Comparison of ENCODE assay signal across 20 cellular contexts in genomic region chr2:11984556-11985158, GRCh38.
DNase-seq lines count a peak whose midpoint lies in the region; ATAC-seq, FAIRE-seq and TF ChIP-seq lines count a peak whose summit lies in the region.
"Had no signal": no experiment of that assay in that cellular context is flagged by ENCODE, and none has a peak within 500 bp of the region (broad histone marks: within the 10 kb centered on the region; RNA-seq: fewer than 3 reads in every experiment).

No MANE protein-coding gene starts in this region.

- DNase-seq in DND-41: peak; percentile 49
- no peak for DNase-seq in H1 (ENCODE audit: low read depth in 1 of 2, low spot score in 2 of 2)
- DNase-seq in trophoblast cell: no peak
- DNase-seq in NCI-H748 treated with DMSO at 0.1 percent for 48 hours (lab: John Stamatoyannopoulos, UW): no peak
- no peak for DNase-seq in NCI-H2171 treated with DMSO at 0.1 percent for 48 hours (lab: John Stamatoyannopoulos, UW)
- DNase-seq: CD8-positive, alpha-beta memory T cell; DMS53; NCI-H1092; NCI-H1436 treated with DMSO at 0.1 percent for 48 hours; NCI-H2029; NCI-H510A treated with DMSO at 0.1 percent for 48 hours; NCI-H82; SHP77 treated with DMSO at 0.1 percent for 48 hours had no signal

- TF ChIP-seq CTCF in DND-41 (IDR thresholded peaks at IDR 0.05; ENCODE audit: borderline replicate concordance, extremely low read depth, low read length, poor library complexity, severe bottlenecking) (no peak), H1 (IDR thresholded peaks at IDR 0.05; ENCODE audit: control extremely low read depth in 1 of 3, insufficient read depth in 1 of 3, low read depth in 1 of 3, low read length in 3 of 3) (no peak)

- no peak overlapping the region for H4K91ac ChIP-seq in H1 (replicated peaks; ENCODE audit: insufficient read length, low read length)
- no peak overlapping the region for H4K91ac ChIP-seq in trophoblast cell (ENCODE audit: low read depth, low read length)

- no peak overlapping the region for H2AK5ac ChIP-seq in H1 (ENCODE audit: low read depth, low read length)
- H2AK5ac ChIP-seq in trophoblast cell (ENCODE audit: low read length): no peak overlapping the region

- no peak overlapping the region for H4K12ac ChIP-seq in trophoblast cell (ENCODE audit: low read depth, low read length)

- H3K9ac ChIP-seq in DND-41 (ENCODE audit: low read depth, low read length) (no peak overlapping the region), H1 (replicated peaks in 1 of 4; ENCODE audit: extremely low read depth in 1 of 4, low read depth in 3 of 4, low read length in 3 of 4) (no peak overlapping the region), trophoblast cell (ENCODE audit: low read length) (no peak overlapping the region)
- H3K9ac ChIP-seq: BLaER1 treated with 17β-estradiol and CSF1 and Interleukin-3, amounts not matched to agents 10 nM and 100 nM; KMS-11 had no signal

- no peak overlapping the region for H2BK5ac ChIP-seq in H1 (ENCODE audit: low read depth, low read length)
- H2BK5ac ChIP-seq in trophoblast cell (ENCODE audit: low read depth, low read length, poor library complexity): no peak overlapping the region

- H3K27ac ChIP-seq in DND-41 (ENCODE audit: low read length) (no peak overlapping the region), KOPT-K1 (ENCODE audit: low read depth, low read length, poor library complexity, severe bottlenecking) (peak overlapping the region; percentile 37), H1 (ENCODE audit: low read depth, low read length) (no peak overlapping the region), trophoblast cell (ENCODE audit: low read depth, low read length) (no peak overlapping the region)
- H3K27ac ChIP-seq: BLaER1 treated with 17β-estradiol and CSF1 and Interleukin-3, amounts not matched to agents 10 nM and 100 nM; KMS-11 had no signal

- no peak overlapping the region for H4K5ac ChIP-seq in H1 (ENCODE audit: insufficient read length, low read depth, low read length)

- H3K79me1 ChIP-seq in H1 (ENCODE audit: low read depth, low read length) (no peaks in the 10 kb centered on the region), trophoblast cell (ENCODE audit: low read length) (no peaks in the 10 kb centered on the region)

- H3K4me2 ChIP-seq in DND-41 (ENCODE audit: insufficient read depth, low read length): 0 out of 2 replicates have a peak overlapping the region, but pooled peaks have one; percentile 2
- no peak overlapping the region for H3K4me2 ChIP-seq in H1 (ENCODE audit: insufficient read depth in 1 of 2, low read depth in 2 of 2, low read length in 2 of 2)
- no peak overlapping the region for H3K4me2 ChIP-seq in trophoblast cell (ENCODE audit: low read length)
- H3K4me2 ChIP-seq: BLaER1 treated with 17β-estradiol and CSF1 and Interleukin-3, amounts not matched to agents 10 nM and 100 nM; KMS-11 had no signal

- H2BK15ac ChIP-seq in H1 (ENCODE audit: low read length): no peak overlapping the region

- CTCF ChIA-PET in H1 (lab: Charles Lee; ENCODE audit: partially characterized antibody): interaction anchor here (0.6 to 1.3 kb wide), 3 partner anchors 22 to 121 kb away, joined by 3 read pairs; no protein-coding TSS in a partner anchor

- no peak overlapping the region for H3K14ac ChIP-seq in H1 (ENCODE audit: insufficient read length)
- H3K14ac ChIP-seq in trophoblast cell (ENCODE audit: low read length): no peak overlapping the region

- H3K79me2 ChIP-seq in DND-41 (ENCODE audit: insufficient read depth, low read length) (no peaks in the 10 kb centered on the region), H1 (ENCODE audit: control insufficient read depth in 1 of 2, insufficient read depth in 2 of 2, low read length in 2 of 2) (no peaks in the 10 kb centered on the region), trophoblast cell (ENCODE audit: control insufficient read depth, insufficient read depth, low read length, poor library complexity) (no peaks in the 10 kb centered on the region)

- H3K4me3 ChIP-seq in DND-41 (ENCODE audit: low read depth in 1 of 2, low read length in 2 of 2) (no peak overlapping the region), H1 (ENCODE audit: extremely low read depth in 1 of 4, insufficient read depth in 2 of 4, low read depth in 3 of 4, low read length in 4 of 4) (no peak overlapping the region), trophoblast cell (ENCODE audit: low read depth, low read length) (peak overlapping the region; percentile 12)
- H3K4me3 ChIP-seq: BLaER1 treated with 17β-estradiol and CSF1 and Interleukin-3, amounts not matched to agents 10 nM and 100 nM had no signal

- H4K20me1 ChIP-seq in DND-41 (ENCODE audit: insufficient read depth, low read length) (no peaks in the 10 kb centered on the region), H1 (replicated peaks in 1 of 2; ENCODE audit: control insufficient read depth in 1 of 2, insufficient read depth in 2 of 2, low read length in 2 of 2) (no peaks in the 10 kb centered on the region)
- H4K20me1 ChIP-seq: BLaER1 treated with 17β-estradiol and CSF1 and Interleukin-3, amounts not matched to agents 10 nM and 100 nM had no signal

- no peaks in the 10 kb centered on the region for H3K23me2 ChIP-seq in H1 (ENCODE audit: low read depth, low read length)

- POLR2A ChIA-PET in H1 (lab: Charles Lee; ENCODE audit: partially characterized antibody): interaction anchor here (1.0 kb wide), 1 partner anchor 175 kb away, joined by 3 read pairs; no protein-coding TSS in a partner anchor

- H3K18ac ChIP-seq in H1 (ENCODE audit: extremely low read depth, low read length): no peak overlapping the region
- H3K18ac ChIP-seq in trophoblast cell (ENCODE audit: low read length): no peak overlapping the region

- H2BK120ac ChIP-seq in H1 (replicated peaks; ENCODE audit: low read depth, low read length) (no peak overlapping the region), trophoblast cell (ENCODE audit: insufficient read depth, low read length, poor library complexity) (no peak overlapping the region)

- 0 out of 2 replicates have a peak overlapping the region, but pooled peaks have one; percentile 13 for H2BK20ac ChIP-seq in H1 (ENCODE audit: low read length)

- H3K36me3 ChIP-seq in DND-41 (ENCODE audit: insufficient read depth, low read length) (no peaks in the 10 kb centered on the region), KOPT-K1 (ENCODE audit: insufficient read depth, low read length) (no peaks in the 10 kb centered on the region), H1 (ENCODE audit: control insufficient read depth in 2 of 4, insufficient read depth in 4 of 4, low read length in 3 of 4) (no peaks in the 10 kb centered on the region), trophoblast cell (ENCODE audit: control insufficient read depth in 1 of 2, insufficient read depth in 2 of 2, low read length in 2 of 2) (no peaks in the 10 kb centered on the region)

- H2AFZ ChIP-seq in DND-41 (ENCODE audit: low read depth, low read length) (no peak overlapping the region), H1 (ENCODE audit: low read length) (no peak overlapping the region), trophoblast cell (ENCODE audit: insufficient read depth, low read length, poor library complexity) (no peak overlapping the region)

- TF ChIP-seq EP300 in H1 (IDR thresholded peaks at IDR 0.05; ENCODE audit: borderline replicate concordance in 1 of 2, low read depth in 2 of 2, low read length in 2 of 2): no peak

- H3K4ac ChIP-seq in H1 (replicated peaks; ENCODE audit: insufficient read length, low read depth, low read length) (no peak overlapping the region), trophoblast cell (ENCODE audit: low read depth, low read length) (no peak overlapping the region)

- H3K23ac ChIP-seq in H1 (ENCODE audit: insufficient read length) (no peak overlapping the region), trophoblast cell (ENCODE audit: low read length) (no peak overlapping the region)

- H3K4me1 ChIP-seq in DND-41 (ENCODE audit: insufficient read depth, low read length): peaks cover 8% of the 10 kb centered on the region
- H3K4me1 ChIP-seq in H1 (replicated peaks in 1 of 4; ENCODE audit: control insufficient read depth in 3 of 4, insufficient read depth in 4 of 4, low read length in 3 of 4): no peaks in the 10 kb centered on the region; a peak in 3 of 7 replicates
- peaks cover 0 to 2% of the 10 kb centered on the region in 2 experiments for H3K4me1 ChIP-seq in trophoblast cell (ENCODE audit: control insufficient read depth in 1 of 2, insufficient read depth in 2 of 2, low read length in 2 of 2)

- 89% methylated on average over 12 of the region's 12 CpGs; no CpG with 5 or more reads in 1 of the 2 experiments for WGBS in H1 (ENCODE audit: extremely low coverage in 1 of 2, insufficient coverage in 1 of 2, insufficient read length in 1 of 2, insufficient replicate concordance in 2 of 2, low coverage in 1 of 2, low lambda C conversion rate in 2 of 2, missing lambda C conversion rate in 1 of 2), 2 experiments
- no CpG with 5 or more reads among the region's 12 CpGs for WGBS in trophoblast cell (ENCODE audit: extremely low coverage, insufficient coverage, insufficient read length)

- H4K8ac ChIP-seq in H1 (ENCODE audit: extremely low read depth, insufficient read depth, low read length) (no peak overlapping the region), trophoblast cell (ENCODE audit: low read depth, low read length) (no peak overlapping the region)

- no peak overlapping the region for H3K56ac ChIP-seq in H1 (replicated peaks; ENCODE audit: insufficient read length, low read depth, low read length)

- H3K9me3 ChIP-seq in DND-41 (ENCODE audit: insufficient read depth, low read length, severe bottlenecking): no peaks in the 10 kb centered on the region
- H3K9me3 ChIP-seq in KOPT-K1 (ENCODE audit: insufficient read depth, low read length, poor library complexity, severe bottlenecking): peaks cover 7% of the 10 kb centered on the region
- H3K9me3 ChIP-seq in H1 (ENCODE audit: insufficient read depth in 2 of 2, low read depth in 1 of 2, low read length in 1 of 2): no peaks in the 10 kb centered on the region
- peaks cover 3% of the 10 kb centered on the region for H3K9me3 ChIP-seq in trophoblast cell (ENCODE audit: insufficient read depth, low read depth, low read length)

- H2BK12ac ChIP-seq in H1 (ENCODE audit: low read depth, low read length): no peak overlapping the region
- no peak overlapping the region for H2BK12ac ChIP-seq in trophoblast cell (ENCODE audit: low read length)

- no peak for TF ChIP-seq RAD21 in H1 (IDR thresholded peaks at IDR 0.05 in 1 of 2, conservative IDR thresholded peaks at IDR 0.05 in 1 of 2; ENCODE audit: low read depth in 2 of 2, low read length in 2 of 2)

- FAIRE-seq in H1 (lab: Jason Lieb, UNC): no peak
- FAIRE-seq: GM12891, H54, HepG2 had no signal

- no peak for TF ChIP-seq POLR2A in H1 (IDR thresholded peaks at IDR 0.05; ENCODE audit: control extremely low read depth in 1 of 2, low read depth in 2 of 2, low read length in 2 of 2)

- ATAC-seq in DND-41 (ENCODE audit: insufficient read depth, low read depth) (peak; percentile 80), GM19452 (IDR thresholded peaks at IDR 0.05; ENCODE audit: unreplicated experiment) (no peak)
- ATAC-seq: HepG2 had no signal

- H3K27me3 ChIP-seq in DND-41 (ENCODE audit: insufficient read depth, low read length, poor library complexity) (no peaks in the 10 kb centered on the region), H1 (replicated peaks in 1 of 4; ENCODE audit: control insufficient read depth in 3 of 4, extremely low read depth in 1 of 4, insufficient read depth in 3 of 4, low read length in 3 of 4) (no peaks in the 10 kb centered on the region), trophoblast cell (ENCODE audit: insufficient read depth, low read length) (no peaks in the 10 kb centered on the region)
- H3K27me3 ChIP-seq: BLaER1 treated with 17β-estradiol and CSF1 and Interleukin-3, amounts not matched to agents 10 nM and 100 nM had no signal
